In the genomic region with DNA sequence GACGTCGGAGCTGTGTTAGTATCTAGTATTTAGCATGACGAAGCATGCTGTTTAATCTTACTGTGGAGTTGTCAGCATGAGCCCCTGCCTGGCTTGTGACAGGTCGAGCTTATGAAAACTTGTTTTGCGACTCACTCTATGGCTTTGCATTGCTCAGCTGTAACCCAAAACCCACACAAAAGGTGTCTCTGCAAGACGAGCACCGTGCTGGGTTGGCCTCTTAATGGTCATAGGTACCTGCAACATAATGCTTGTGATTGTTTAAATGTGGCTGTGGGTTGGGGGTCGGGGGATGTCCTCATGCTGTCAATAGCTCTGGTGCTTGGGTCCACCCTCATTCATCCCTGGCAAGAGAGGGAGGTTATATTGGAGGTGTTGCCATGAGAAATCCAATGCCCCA, we compare ENCODE assay signal across 21 cellular contexts.
"Had no signal": no experiment of that assay in that cellular context is flagged by ENCODE, and none has a peak within 500 bp of the region (broad histone marks: within the 10 kb centered on the region; RNA-seq: fewer than 3 reads in every experiment).

No MANE protein-coding gene starts in this region.

- ATAC-seq: left lobe of liver; natural killer cell treated with Interleukin-12 subunit alpha and Interleukin-12 subunit beta and Interleukin-15 and Interleukin-18, amount 100 ng/mL, for 72 hours; psoas muscle; right cardiac atrium; stimulated activated effector memory CD8-positive, alpha-beta T cell treated with anti-CD3 and anti-CD28 coated beads, Interleukin-12 subunit alpha, Interleukin-12 subunit beta, amount 100 ng/mL, for 72 hours had no signal

- H3K4me3 Mint-ChIP-seq: dendritic cell treated with granulocyte-macrophage colony-stimulating factor and Interleukin-4, amounts not matched to agents 40 ng/mL and 50 ng/mL, for 4 days; immature natural killer cell; memory B cell; natural killer cell treated with Interleukin-12 subunit alpha and Interleukin-12 subunit beta and Interleukin-15 and Interleukin-18, amount 100 ng/mL, for 72 hours; stimulated activated effector memory CD8-positive, alpha-beta T cell treated with anti-CD3 and anti-CD28 coated beads, Interleukin-12 subunit alpha, Interleukin-12 subunit beta, amount 100 ng/mL, for 72 hours had no signal

- H3K4me3 ChIP-seq: lung, psoas muscle, sigmoid colon, stomach, thyroid gland had no signal

- H3K9me3 Mint-ChIP-seq: dendritic cell treated with granulocyte-macrophage colony-stimulating factor and Interleukin-4, amounts not matched to agents 40 ng/mL and 50 ng/mL, for 4 days; immature natural killer cell; memory B cell; naive B cell; natural killer cell treated with Interleukin-12 subunit alpha and Interleukin-12 subunit beta and Interleukin-15 and Interleukin-18, amount 100 ng/mL, for 72 hours; neural crest cell; stimulated activated effector memory CD8-positive, alpha-beta T cell treated with anti-CD3 and anti-CD28 coated beads, Interleukin-12 subunit alpha, Interleukin-12 subunit beta, amount 100 ng/mL, for 72 hours had no signal

- DNase-seq: effector memory CD4-positive, alpha-beta T cell; foreskin melanocyte; hypothalamus; immature natural killer cell; naive B cell; psoas muscle; right cardiac atrium; sigmoid colon; stimulated activated CD4-positive, alpha-beta T cell treated with anti-CD3 and anti-CD28 coated beads, Interleukin-2, amount 100 ng/mL, for 24 hours; stimulated activated CD4-positive, alpha-beta T cell treated with anti-CD3 and anti-CD28 coated beads, Interleukin-4, amount 100 ng/mL, for 24 hours; stimulated activated naive CD4-positive, alpha-beta T cell treated with Interleukin-2 at 50 U/mL for 16 hours; stomach; thyroid gland; trophoblast cell had no signal

- H3K27ac Mint-ChIP-seq: dendritic cell treated with granulocyte-macrophage colony-stimulating factor and Interleukin-4, amounts not matched to agents 40 ng/mL and 50 ng/mL, for 4 days; immature natural killer cell; memory B cell; naive B cell; natural killer cell treated with Interleukin-12 subunit alpha and Interleukin-12 subunit beta and Interleukin-15 and Interleukin-18, amount 100 ng/mL, for 72 hours; stimulated activated effector memory CD8-positive, alpha-beta T cell treated with anti-CD3 and anti-CD28 coated beads, Interleukin-12 subunit alpha, Interleukin-12 subunit beta, amount 100 ng/mL, for 72 hours had no signal

- H3K9me3 ChIP-seq: psoas muscle, sigmoid colon, stomach, thyroid gland had no signal

- H3K36me3 ChIP-seq: sigmoid colon, stomach, thyroid gland had no signal

- H3K36me3 Mint-ChIP-seq: immature natural killer cell; memory B cell; natural killer cell treated with Interleukin-12 subunit alpha and Interleukin-12 subunit beta and Interleukin-15 and Interleukin-18, amount 100 ng/mL, for 72 hours; stimulated activated effector memory CD8-positive, alpha-beta T cell treated with anti-CD3 and anti-CD28 coated beads, Interleukin-12 subunit alpha, Interleukin-12 subunit beta, amount 100 ng/mL, for 72 hours had no signal

- H3K27ac ChIP-seq: psoas muscle, thyroid gland had no signal
